In the genomic region with DNA sequence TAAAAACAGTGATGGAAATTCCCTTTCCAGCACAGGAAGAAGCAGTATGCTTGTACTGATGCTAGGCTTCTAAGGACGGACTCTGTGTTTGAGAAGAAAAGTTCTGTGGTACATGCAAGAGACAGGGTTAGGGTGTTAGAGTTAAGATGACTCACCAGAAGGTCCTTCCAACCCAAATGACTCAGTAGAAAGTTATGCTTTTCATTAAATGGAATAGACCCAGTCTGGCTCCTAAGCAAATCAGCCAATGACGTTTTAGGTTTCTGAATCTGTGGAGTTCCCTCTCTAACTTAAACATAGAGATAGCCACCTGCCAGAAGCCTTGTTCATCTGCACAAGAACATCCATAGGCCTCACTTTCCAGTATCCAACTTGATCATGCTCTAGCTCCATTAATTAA, we compare ENCODE assay signal across 1 cellular context.
TF ChIP-seq lines count a peak whose summit lies in the region.

No MANE protein-coding gene starts in this region.

TF ChIP-seq in K562, 482 proteins besides CTCF, POLR2A, EP300 and RAD21 (continued from another document):
- TF ChIP-seq ELK1 (CRISPR knock-in tag; IDR thresholded peaks at IDR 0.05) (no peak), DDX20 (tag; IDR thresholded peaks at IDR 0.05; ENCODE audit: low read depth) (no peak), KLF1 (tag; IDR thresholded peaks at IDR 0.05) (no peak), CC2D1A (IDR thresholded peaks at IDR 0.05) (no peak), HDGF (IDR thresholded peaks at IDR 0.05) (no peak), CBX8 (IDR thresholded peaks at IDR 0.05; ENCODE audit: borderline replicate concordance, extremely low read depth, low read depth, low read length, poor library complexity, severe bottlenecking) (no peak), EGR1 (conservative IDR thresholded peaks at IDR 0.05) (no peak), ARID1B (IDR thresholded peaks at IDR 0.05) (peak; percentile 60), ZNF217 (CRISPR knock-in tag; IDR thresholded peaks at IDR 0.05) (no peak), CCNT2 (IDR thresholded peaks at IDR 0.05; ENCODE audit: borderline replicate concordance, extremely low read depth, insufficient read length, low read depth, low read length) (peak; percentile 28), SMARCE1 (IDR thresholded peaks at IDR 0.05) (peak; percentile 48; the same call in 1 of the 2 replicates), C11orf30 (IDR thresholded peaks at IDR 0.05; ENCODE audit: low read depth) (peak; percentile 68)
